Comparison of ENCODE assay signal across 1 cellular context in genomic region chr1:213061263-213061662, GRCh38.
TF ChIP-seq lines count a peak whose summit lies in the region.

No MANE protein-coding gene starts in this region.

TF ChIP-seq in GM23338, 12 proteins besides CTCF, POLR2A, EP300 and RAD21 (continued from another document):
- TF ChIP-seq POLR2AphosphoS5 (IDR thresholded peaks at IDR 0.05; ENCODE audit: low read depth) (no peak), CREB1 (CRISPR knock-in tag; IDR thresholded peaks at IDR 0.05; ENCODE audit: low read depth) (no peak), EZH2 (IDR thresholded peaks at IDR 0.05; ENCODE audit: low read depth, unreplicated experiment) (no peak), ETS1 (IDR thresholded peaks at IDR 0.05) (no peak)
